ENCODE assay signal across 15 cellular contexts in genomic region chr7:111199643-111200042, GRCh38.
"Had no signal": no experiment of that assay in that cellular context is flagged by ENCODE, and none has a peak within 500 bp of the region (broad histone marks: within the 10 kb centered on the region; RNA-seq: fewer than 3 reads in every experiment).

No MANE protein-coding gene starts in this region.

- H3K9ac ChIP-seq: parathyroid adenoma had no signal

- H3K27me3 ChIP-seq: breast epithelium, heart left ventricle, left lung, tibial nerve, vagina had no signal

- DNase-seq: activated gamma-delta T cell; activated T-cell treated with anti-CD3 and anti-CD28 coated beads, Interleukin-2, amount 50 U/mL, for 24 hours; endodermal cell; erythroblast; foreskin melanocyte; heart left ventricle; islet precursor cell; left lung; small intestine had no signal

- H3K4me3 ChIP-seq: breast epithelium, heart left ventricle, left lung, tibial nerve, vagina had no signal

- H3K27ac ChIP-seq: breast epithelium, heart left ventricle, left lung, parathyroid adenoma, vagina had no signal

- H2AFZ ChIP-seq: parathyroid adenoma had no signal

- ATAC-seq: activated CD4-positive, CD25-positive, alpha-beta regulatory T cell treated with anti-CD3 and anti-CD28 coated beads, Interleukin-2, amount 50 U/mL, for 24 hours; heart left ventricle; left lung; stimulated activated effector memory CD8-positive, alpha-beta T cell treated with anti-CD3 and anti-CD28 coated beads, Interleukin-12 subunit alpha, Interleukin-12 subunit beta, amount 100 ng/mL, for 72 hours had no signal

- H3K79me2 ChIP-seq: parathyroid adenoma had no signal

- H3K4me1 ChIP-seq: breast epithelium, heart left ventricle, left lung, parathyroid adenoma had no signal

- H3K9me3 ChIP-seq: vagina had no signal

- H3K36me3 ChIP-seq: breast epithelium, heart left ventricle, left lung, vagina had no signal
